Comparison of ENCODE assay signal across 17 cellular contexts in genomic region chr4:95439896-95440295, GRCh38.
"Had no signal": no experiment of that assay in that cellular context is flagged by ENCODE, and none has a peak within 500 bp of the region (broad histone marks: within the 10 kb centered on the region; RNA-seq: fewer than 3 reads in every experiment).

No MANE protein-coding gene starts in this region.

- H3K4me3 ChIP-seq: gastroesophageal sphincter, heart right ventricle, spleen, uterus had no signal

- H3K27ac ChIP-seq: brain microvascular endothelial cell, gastroesophageal sphincter, heart right ventricle, uterus had no signal

- H3K27ac Mint-ChIP-seq: activated naive CD8-positive, alpha-beta T cell treated with anti-CD3 and anti-CD28 coated beads, Interleukin-2, amount 10 ng/mL, durations not matched to agents 7 days and 5 days; natural killer cell; stimulated activated naive CD8-positive, alpha-beta T cell treated with anti-CD3 and anti-CD28 coated beads, Interleukin-15, Interleukin-2, amounts not matched to agents 100 ng/mL and 50 ng/mL, for 24 hours; T-helper 2 cell treated with Interferon-gamma antibody and Interleukin-4, amounts not matched to agents 5 μg/mL and 100 μg/mL, for 36 hours had no signal

- DNase-seq: activated CD4-positive, alpha-beta T cell treated with anti-CD3 and anti-CD28 coated beads, Interleukin-2, amount 50 U/mL, for 1 hour; activated naive CD4-positive, alpha-beta T cell; activated naive CD8-positive, alpha-beta T cell treated with anti-CD3 and anti-CD28 coated beads, Interleukin-2, amount 10 ng/mL, durations not matched to agents 7 days and 5 days; activated T-cell treated with anti-CD3 and anti-CD28 coated beads for 4 hours; brain microvascular endothelial cell; dermis blood vessel endothelial cell; heart right ventricle; left ventricle myocardium superior; mesenchymal stem cell; natural killer cell; spleen; uterus had no signal

- H3K4me3 Mint-ChIP-seq: activated naive CD8-positive, alpha-beta T cell treated with anti-CD3 and anti-CD28 coated beads, Interleukin-2, amount 10 ng/mL, durations not matched to agents 7 days and 5 days; natural killer cell; stimulated activated naive CD8-positive, alpha-beta T cell treated with anti-CD3 and anti-CD28 coated beads, Interleukin-15, Interleukin-2, amounts not matched to agents 100 ng/mL and 50 ng/mL, for 24 hours; T-helper 2 cell treated with Interferon-gamma antibody and Interleukin-4, amounts not matched to agents 5 μg/mL and 100 μg/mL, for 36 hours had no signal

- ATAC-seq: activated CD4-positive, CD25-positive, alpha-beta regulatory T cell treated with anti-CD3 and anti-CD28 coated beads, Interleukin-2, amount 50 U/mL, for 24 hours; gastroesophageal sphincter; heart right ventricle; left ventricle myocardium superior; natural killer cell; sciatic nerve had no signal

- H3K27me3 ChIP-seq: brain microvascular endothelial cell, gastroesophageal sphincter, heart right ventricle, spleen, uterus had no signal

- H3K27me3 Mint-ChIP-seq: stimulated activated naive CD8-positive, alpha-beta T cell treated with anti-CD3 and anti-CD28 coated beads, Interleukin-15, Interleukin-2, amounts not matched to agents 100 ng/mL and 50 ng/mL, for 24 hours had no signal

- H3K4me1 Mint-ChIP-seq: activated naive CD8-positive, alpha-beta T cell treated with anti-CD3 and anti-CD28 coated beads, Interleukin-2, amount 10 ng/mL, durations not matched to agents 7 days and 5 days; natural killer cell had no signal

- H3K36me3 ChIP-seq: brain microvascular endothelial cell, gastroesophageal sphincter, heart right ventricle, spleen, uterus had no signal

- H3K36me3 Mint-ChIP-seq: activated naive CD8-positive, alpha-beta T cell treated with anti-CD3 and anti-CD28 coated beads, Interleukin-2, amount 10 ng/mL, durations not matched to agents 7 days and 5 days; natural killer cell had no signal

- H3K4me1 ChIP-seq: gastroesophageal sphincter, heart right ventricle, spleen, uterus had no signal

- H3K9me3 ChIP-seq: gastroesophageal sphincter, heart right ventricle, spleen, uterus had no signal

- H3K9me3 Mint-ChIP-seq: activated naive CD8-positive, alpha-beta T cell treated with anti-CD3 and anti-CD28 coated beads, Interleukin-2, amount 10 ng/mL, durations not matched to agents 7 days and 5 days; natural killer cell; stimulated activated naive CD8-positive, alpha-beta T cell treated with anti-CD3 and anti-CD28 coated beads, Interleukin-15, Interleukin-2, amounts not matched to agents 100 ng/mL and 50 ng/mL, for 24 hours; T-helper 2 cell treated with Interferon-gamma antibody and Interleukin-4, amounts not matched to agents 5 μg/mL and 100 μg/mL, for 36 hours had no signal
